1 cellular context compared by ENCODE assay signal in genomic region chr9:33076360-33077004, GRCh38.
TF ChIP-seq lines count a peak whose summit lies in the region.

Gene SMU1, minus strand, starts transcription at chr9:33076674. Its CDS starts 66 bp downstream, at chr9:33076608.

TF ChIP-seq in HepG2, 621 proteins besides CTCF, POLR2A, EP300 and RAD21 (continued from another document and continues in another):
- TF ChIP-seq, protein P1, sequence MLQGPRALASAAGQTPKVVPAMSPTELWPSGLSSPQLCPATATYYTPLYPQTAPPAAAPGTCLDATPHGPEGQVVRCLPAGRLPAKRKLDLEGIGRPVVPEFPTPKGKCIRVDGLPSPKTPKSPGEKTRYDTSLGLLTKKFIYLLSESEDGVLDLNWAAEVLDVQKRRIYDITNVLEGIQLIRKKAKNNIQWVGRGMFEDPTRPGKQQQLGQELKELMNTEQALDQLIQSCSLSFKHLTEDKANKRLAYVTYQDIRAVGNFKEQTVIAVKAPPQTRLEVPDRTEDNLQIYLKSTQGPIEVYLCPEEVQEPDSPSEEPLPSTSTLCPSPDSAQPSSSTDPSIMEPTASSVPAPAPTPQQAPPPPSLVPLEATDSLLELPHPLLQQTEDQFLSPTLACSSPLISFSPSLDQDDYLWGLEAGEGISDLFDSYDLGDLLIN (CRISPR knock-in tag; IDR thresholded peaks at IDR 0.05; ENCODE audit: borderline replicate concordance), result peak; percentile 56; the same call in 1 of the 2 replicates
- TF ChIP-seq MIXL1 (CRISPR knock-in tag; IDR thresholded peaks at IDR 0.05), result peak; percentile 34; the same call in 1 of the 2 replicates
- TF ChIP-seq SMAD1 (CRISPR knock-in tag; IDR thresholded peaks at IDR 0.05; ENCODE audit: borderline replicate concordance, low read depth), result peak; percentile 31; the same call in 1 of the 2 replicates
- TF ChIP-seq ZNF407 (CRISPR knock-in tag; IDR thresholded peaks at IDR 0.05; ENCODE audit: not compliant biosample characterization), result peak; percentile 24
- TF ChIP-seq HCFC1 (IDR thresholded peaks at IDR 0.05; ENCODE audit: low read depth, low read length), result peak; percentile 58
- TF ChIP-seq ZNF232 (CRISPR knock-in tag; IDR thresholded peaks at IDR 0.05; ENCODE audit: borderline replicate concordance), result peak; percentile 61; the same call in 1 of the 2 replicates
- peak; percentile 56 for TF ChIP-seq MXD4 (CRISPR knock-in tag; IDR thresholded peaks at IDR 0.05)
- peak; percentile 43; the same call in 1 of the 2 replicates for TF ChIP-seq PATZ1 (CRISPR knock-in tag; IDR thresholded peaks at IDR 0.05)
- peak; percentile 77 for TF ChIP-seq MED8 (CRISPR knock-in tag; IDR thresholded peaks at IDR 0.05; ENCODE audit: insufficient replicate concordance)
- TF ChIP-seq CBX5 (CRISPR knock-in tag; IDR thresholded peaks at IDR 0.05; ENCODE audit: borderline replicate concordance), result peak; percentile 55
- TF ChIP-seq ZNF75D (CRISPR knock-in tag; IDR thresholded peaks at IDR 0.05; ENCODE audit: borderline replicate concordance), result no peak
- TF ChIP-seq RXRB (CRISPR knock-in tag; IDR thresholded peaks at IDR 0.05; ENCODE audit: borderline replicate concordance), result peak; percentile 71
- TF ChIP-seq, protein P2, sequence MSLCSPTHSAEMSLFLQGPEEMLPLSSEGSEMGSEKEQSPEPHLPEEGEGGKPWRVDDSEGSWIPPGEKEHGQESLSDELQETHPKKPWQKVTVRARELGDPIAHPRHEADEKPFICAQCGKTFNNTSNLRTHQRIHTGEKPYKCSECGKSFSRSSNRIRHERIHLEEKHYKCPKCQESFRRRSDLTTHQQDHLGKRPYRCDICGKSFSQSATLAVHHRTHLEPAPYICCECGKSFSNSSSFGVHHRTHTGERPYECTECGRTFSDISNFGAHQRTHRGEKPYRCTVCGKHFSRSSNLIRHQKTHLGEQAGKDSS (CRISPR knock-in tag; IDR thresholded peaks at IDR 0.05; ENCODE audit: borderline replicate concordance, low read depth), result peak; percentile 69; the same call in 1 of the 2 replicates
- peak; percentile 65; the same call in 1 of the 2 replicates for TF ChIP-seq TARDBP (CRISPR knock-in tag; IDR thresholded peaks at IDR 0.05)
- TF ChIP-seq ZNF431 (CRISPR knock-in tag; IDR thresholded peaks at IDR 0.05; ENCODE audit: borderline replicate concordance, low read depth), result no peak
- TF ChIP-seq RFXANK (CRISPR knock-in tag; IDR thresholded peaks at IDR 0.05), result no peak
- TF ChIP-seq SIN3A (IDR thresholded peaks at IDR 0.05; ENCODE audit: borderline replicate concordance, low read depth, low read length), result peak; percentile 55; the same call in 1 of the 2 replicates
- TF ChIP-seq ZNF577 (CRISPR knock-in tag; IDR thresholded peaks at IDR 0.05; ENCODE audit: borderline replicate concordance, low read depth), result no peak
- TF ChIP-seq ZNF101 (CRISPR knock-in tag; IDR thresholded peaks at IDR 0.05; ENCODE audit: borderline replicate concordance, low read depth), result no peak
- TF ChIP-seq ZNF746 (CRISPR knock-in tag; IDR thresholded peaks at IDR 0.05), result 0 out of 2 replicates have a peak, but pooled peaks have one; percentile 52
- TF ChIP-seq ZNF558 (CRISPR knock-in tag; IDR thresholded peaks at IDR 0.05; ENCODE audit: borderline replicate concordance), result peak; percentile 72; the same call in 1 of the 2 replicates
- TF ChIP-seq, protein P3, sequence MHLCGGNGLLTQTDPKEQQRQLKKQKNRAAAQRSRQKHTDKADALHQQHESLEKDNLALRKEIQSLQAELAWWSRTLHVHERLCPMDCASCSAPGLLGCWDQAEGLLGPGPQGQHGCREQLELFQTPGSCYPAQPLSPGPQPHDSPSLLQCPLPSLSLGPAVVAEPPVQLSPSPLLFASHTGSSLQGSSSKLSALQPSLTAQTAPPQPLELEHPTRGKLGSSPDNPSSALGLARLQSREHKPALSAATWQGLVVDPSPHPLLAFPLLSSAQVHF (CRISPR knock-in tag; IDR thresholded peaks at IDR 0.05), result no peak
- TF ChIP-seq FOXC1 (CRISPR knock-in tag; IDR thresholded peaks at IDR 0.05; ENCODE audit: borderline replicate concordance), result peak; percentile 88
- 0 out of 2 replicates have a peak, but pooled peaks have one; percentile 51 for TF ChIP-seq GLI4 (CRISPR knock-in tag; IDR thresholded peaks at IDR 0.05; ENCODE audit: borderline replicate concordance)
- TF ChIP-seq, protein P4, sequence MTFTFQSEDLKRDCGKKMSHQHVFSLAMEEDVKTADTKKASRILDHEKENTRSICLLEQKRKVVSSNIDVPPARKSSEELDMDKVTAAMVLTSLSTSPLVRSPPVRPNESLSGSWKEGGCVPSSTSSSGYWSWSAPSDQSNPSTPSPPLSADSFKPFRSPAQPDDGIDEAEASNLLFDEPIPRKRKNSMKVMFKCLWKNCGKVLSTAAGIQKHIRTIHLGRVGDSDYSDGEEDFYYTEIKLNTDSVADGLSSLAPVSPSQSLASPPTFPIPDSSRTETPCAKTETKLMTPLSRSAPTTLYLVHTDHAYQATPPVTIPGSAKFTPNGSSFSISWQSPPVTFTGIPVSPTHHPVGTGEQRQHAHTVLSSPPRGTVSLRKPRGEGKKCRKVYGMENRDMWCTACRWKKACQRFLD (CRISPR knock-in tag; IDR thresholded peaks at IDR 0.05; ENCODE audit: borderline replicate concordance), result 0 out of 2 replicates have a peak, but pooled peaks have one; percentile 81
- TF ChIP-seq ZFX (CRISPR knock-in tag; IDR thresholded peaks at IDR 0.05; ENCODE audit: low read depth), result peak; percentile 100
- TF ChIP-seq RXRA (CRISPR knock-in tag; IDR thresholded peaks at IDR 0.05), result peak; percentile 52
- peak; percentile 75; the same call in 1 of the 2 replicates for TF ChIP-seq ZNF788 (CRISPR knock-in tag; IDR thresholded peaks at IDR 0.05; ENCODE audit: borderline replicate concordance)
- TF ChIP-seq ZNF772 (CRISPR knock-in tag; IDR thresholded peaks at IDR 0.05), result peak; percentile 60; the same call in 1 of the 2 replicates
- TF ChIP-seq, protein P5, sequence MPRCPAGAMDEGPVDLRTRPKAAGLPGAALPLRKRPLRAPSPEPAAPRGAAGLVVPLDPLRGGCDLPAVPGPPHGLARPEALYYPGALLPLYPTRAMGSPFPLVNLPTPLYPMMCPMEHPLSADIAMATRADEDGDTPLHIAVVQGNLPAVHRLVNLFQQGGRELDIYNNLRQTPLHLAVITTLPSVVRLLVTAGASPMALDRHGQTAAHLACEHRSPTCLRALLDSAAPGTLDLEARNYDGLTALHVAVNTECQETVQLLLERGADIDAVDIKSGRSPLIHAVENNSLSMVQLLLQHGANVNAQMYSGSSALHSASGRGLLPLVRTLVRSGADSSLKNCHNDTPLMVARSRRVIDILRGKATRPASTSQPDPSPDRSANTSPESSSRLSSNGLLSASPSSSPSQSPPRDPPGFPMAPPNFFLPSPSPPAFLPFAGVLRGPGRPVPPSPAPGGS (CRISPR knock-in tag; IDR thresholded peaks at IDR 0.05), result 0 out of 2 replicates have a peak, but pooled peaks have one; percentile 56
- no peak; the same call in 1 of the 2 replicates for TF ChIP-seq ZNF567 (CRISPR knock-in tag; IDR thresholded peaks at IDR 0.05; ENCODE audit: borderline replicate concordance)
- TF ChIP-seq ZNF563 (CRISPR knock-in tag; IDR thresholded peaks at IDR 0.05), result peak; percentile 58; the same call in 1 of the 2 replicates
- 0 out of 2 replicates have a peak, but pooled peaks have one; percentile 15 for TF ChIP-seq HIVEP1 (CRISPR knock-in tag; IDR thresholded peaks at IDR 0.05)
- no peak for TF ChIP-seq MLLT10 (CRISPR knock-in tag; IDR thresholded peaks at IDR 0.05)
- peak; percentile 99 for TF ChIP-seq CREM (IDR thresholded peaks at IDR 0.05)
- peak; percentile 83 for TF ChIP-seq CREM (CRISPR knock-in tag; IDR thresholded peaks at IDR 0.05)
- no peak for TF ChIP-seq SAFB2 (CRISPR knock-in tag; IDR thresholded peaks at IDR 0.05; ENCODE audit: borderline replicate concordance, low read depth)
- TF ChIP-seq, protein P6, sequence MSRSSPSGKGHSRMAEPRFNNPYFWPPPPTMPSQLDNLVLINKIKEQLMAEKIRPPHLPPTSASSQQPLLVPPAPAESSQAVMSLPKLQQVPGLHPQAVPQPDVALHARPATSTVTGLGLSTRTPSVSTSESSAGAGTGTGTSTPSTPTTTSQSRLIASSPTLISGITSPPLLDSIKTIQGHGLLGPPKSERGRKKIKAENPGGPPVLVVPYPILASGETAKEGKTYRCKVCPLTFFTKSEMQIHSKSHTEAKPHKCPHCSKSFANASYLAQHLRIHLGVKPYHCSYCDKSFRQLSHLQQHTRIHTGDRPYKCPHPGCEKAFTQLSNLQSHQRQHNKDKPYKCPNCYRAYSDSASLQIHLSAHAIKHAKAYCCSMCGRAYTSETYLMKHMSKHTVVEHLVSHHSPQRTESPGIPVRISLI (CRISPR knock-in tag; IDR thresholded peaks at IDR 0.05; ENCODE audit: borderline replicate concordance), result peak; percentile 39; the same call in 1 of the 2 replicates
- TF ChIP-seq PHF5A (CRISPR knock-in tag; IDR thresholded peaks at IDR 0.05; ENCODE audit: low read depth, unreplicated experiment), result peak; percentile 41
- peak; percentile 52 for TF ChIP-seq FOXP4 (CRISPR knock-in tag; IDR thresholded peaks at IDR 0.05)
- TF ChIP-seq MEF2D (CRISPR knock-in tag; IDR thresholded peaks at IDR 0.05), result peak; percentile 50; the same call in 1 of the 2 replicates
- 0 out of 2 replicates have a peak, but pooled peaks have one; percentile 76 for TF ChIP-seq ZIK1 (CRISPR knock-in tag; IDR thresholded peaks at IDR 0.05; ENCODE audit: borderline replicate concordance, low read depth)
- TF ChIP-seq EED (CRISPR knock-in tag; IDR thresholded peaks at IDR 0.05), result no peak
- peak; percentile 92 for TF ChIP-seq KDM5A (IDR thresholded peaks at IDR 0.05; ENCODE audit: borderline replicate concordance, low read length)
